ENCODE assay signal across 14 cellular contexts in genomic region chr9:87260171-87260570, GRCh38.
A peak's percentile ranks its signal among the peaks of the same experiment; 100 is the strongest.
DNase-seq lines count a peak whose midpoint lies in the region; ATAC-seq and TF ChIP-seq lines count a peak whose summit lies in the region.
"Had no signal": no experiment of that assay in that cellular context is flagged by ENCODE, and none has a peak within 500 bp of the region (broad histone marks: within the 10 kb centered on the region; RNA-seq: fewer than 3 reads in every experiment).

No MANE protein-coding gene starts in this region.

- H3K27ac Mint-ChIP-seq in nephron progenitor cell = peak overlapping the region; percentile 77
- H3K27ac Mint-ChIP-seq in activated T-helper 17 cell treated with anti-CD3 and anti-CD28 coated beads, Interleukin-2, amount 50 U/mL, for 72 hours = no peak overlapping the region
- H3K27ac Mint-ChIP-seq: IgD-negative memory B cell had no signal

- peak overlapping the region; percentile 6 for H2AFZ ChIP-seq in ACC112 (ENCODE audit: low read length, unreplicated experiment)
- H2AFZ ChIP-seq: PC-9 had no signal

- H3K36me3 ChIP-seq in ACC112 (ENCODE audit: insufficient read depth, low read length) = no peaks in the 10 kb centered on the region
- H3K36me3 ChIP-seq in SJCRH30 = no peaks in the 10 kb centered on the region
- no peaks in the 10 kb centered on the region for H3K36me3 ChIP-seq in skeletal muscle tissue (ENCODE audit: control insufficient read depth in 3 of 3, insufficient read depth in 3 of 3, low read length in 3 of 3)
- no peaks in the 10 kb centered on the region for H3K36me3 ChIP-seq in body of pancreas (replicated peaks in 1 of 2; ENCODE audit: insufficient read depth in 1 of 2, low read depth in 2 of 2)

- TF ChIP-seq POLR2A in body of pancreas (IDR thresholded peaks at IDR 0.05) = no peak

- intact Hi-C loops in body of pancreas (cut with DNase I) = no loop called here

- H3K9me3 ChIP-seq in SJCRH30 (replicated peaks) = peaks cover 5% of the 10 kb centered on the region
- H3K9me3 ChIP-seq in skeletal muscle tissue (ENCODE audit: control insufficient read depth in 3 of 3, low read length in 3 of 3) = no peaks in the 10 kb centered on the region
- no peaks in the 10 kb centered on the region for H3K9me3 ChIP-seq in body of pancreas

- WGBS in body of pancreas, 2 donors = 84 to 87% methylated on average over 11 of the region's 11 CpGs

- H3K27me3 ChIP-seq in ACC112 (ENCODE audit: insufficient read depth, low read length) = no peaks in the 10 kb centered on the region
- no peaks in the 10 kb centered on the region for H3K27me3 ChIP-seq in SJCRH30
- no peaks in the 10 kb centered on the region for H3K27me3 ChIP-seq in skeletal muscle tissue (ENCODE audit: control insufficient read depth in 3 of 3, insufficient read depth in 3 of 3, low read length in 3 of 3)
- H3K27me3 ChIP-seq in body of pancreas = no peaks in the 10 kb centered on the region

- peak overlapping the region; percentile 35; the same call in 1 of the 2 replicates for H3K27ac ChIP-seq in ACC112 (ENCODE audit: low read depth, low read length)
- H3K27ac ChIP-seq in SJCRH30 = peak overlapping the region; percentile 11; the same call in 1 of the 2 replicates
- peak overlapping the region; percentile 57 for H3K27ac ChIP-seq in skeletal muscle tissue (ENCODE audit: low read depth, low read length)
- no peak overlapping the region for H3K27ac ChIP-seq in body of pancreas
- H3K27ac ChIP-seq: C4-2B, PC-9, RWPE1 had no signal

- H3K4me3 ChIP-seq in ACC112 (ENCODE audit: low read depth, low read length) (peak overlapping the region; percentile 21; the same call in 1 of the 2 replicates), SJCRH30 (peak overlapping the region; percentile 26; the same call in 1 of the 2 replicates), skeletal muscle tissue (ENCODE audit: low read length in 3 of 3) (no peak overlapping the region), body of pancreas (no peak overlapping the region)
- H3K4me3 ChIP-seq: PC-9 had no signal

- H3K27me3 Mint-ChIP-seq in nephron progenitor cell (ENCODE audit: low read depth, poor library complexity) = peaks cover 7% of the 10 kb centered on the region
- H3K27me3 Mint-ChIP-seq in activated T-helper 17 cell treated with anti-CD3 and anti-CD28 coated beads, Interleukin-2, amount 50 U/mL, for 72 hours = no peaks in the 10 kb centered on the region

- peaks cover 11% of the 10 kb centered on the region for H3K9me3 Mint-ChIP-seq in nephron progenitor cell
- no peaks in the 10 kb centered on the region for H3K9me3 Mint-ChIP-seq in activated T-helper 17 cell treated with anti-CD3 and anti-CD28 coated beads, Interleukin-2, amount 50 U/mL, for 72 hours

- no peak for DNase-seq in SJCRH30
- DNase-seq in nephron progenitor cell = no peak
- DNase-seq in body of pancreas = no peak
- DNase-seq: AML-193, Karpas-422, NCI-H226, PC-9 had no signal

- H3K9ac ChIP-seq in skeletal muscle tissue (ENCODE audit: low read depth in 1 of 3, low read length in 3 of 3) = no peak overlapping the region

- peaks cover 5% of the 10 kb centered on the region for H3K36me3 Mint-ChIP-seq in nephron progenitor cell (ENCODE audit: low read depth)
- H3K36me3 Mint-ChIP-seq in activated T-helper 17 cell treated with anti-CD3 and anti-CD28 coated beads, Interleukin-2, amount 50 U/mL, for 72 hours (ENCODE audit: low read depth) = no peaks in the 10 kb centered on the region
- H3K36me3 Mint-ChIP-seq: IgD-negative memory B cell had no signal

- TF ChIP-seq CTCF in nephron progenitor cell (IDR thresholded peaks at IDR 0.05) = no peak
- TF ChIP-seq CTCF in body of pancreas (IDR thresholded peaks at IDR 0.05) = no peak

- ATAC-seq in body of pancreas (no peak), SK-N-SH treated with all-trans-retinoic acid at 6 μM for 48 hours (no peak)
- ATAC-seq in activated T-helper 17 cell treated with anti-CD3 and anti-CD28 coated beads, Interleukin-2, amount 50 U/mL, for 72 hours (replicated peaks) = no peak

- H3K79me2 ChIP-seq in ACC112 (ENCODE audit: control insufficient read depth, insufficient read depth, low read length, unreplicated experiment) = no peaks in the 10 kb centered on the region

- peaks cover 25% of the 10 kb centered on the region for H3K4me1 Mint-ChIP-seq in nephron progenitor cell
- H3K4me1 Mint-ChIP-seq in activated T-helper 17 cell treated with anti-CD3 and anti-CD28 coated beads, Interleukin-2, amount 50 U/mL, for 72 hours = no peaks in the 10 kb centered on the region
- H3K4me1 Mint-ChIP-seq: IgD-negative memory B cell had no signal

- peaks cover 12% of the 10 kb centered on the region for H3K4me1 ChIP-seq in ACC112 (ENCODE audit: control insufficient read depth, insufficient read depth, low read length, unreplicated experiment)
- H3K4me1 ChIP-seq in SJCRH30 = peaks cover 36% of the 10 kb centered on the region
- H3K4me1 ChIP-seq in skeletal muscle tissue (ENCODE audit: control insufficient read depth in 3 of 3, insufficient read depth in 3 of 3, low read length in 3 of 3) = peaks cover 2 to 6% (median 3%) of the 10 kb centered on the region in 3 donors
- no peaks in the 10 kb centered on the region for H3K4me1 ChIP-seq in body of pancreas

- no peak overlapping the region for H3K4me3 Mint-ChIP-seq in nephron progenitor cell
- no peak overlapping the region for H3K4me3 Mint-ChIP-seq in activated T-helper 17 cell treated with anti-CD3 and anti-CD28 coated beads, Interleukin-2, amount 50 U/mL, for 72 hours
- H3K4me3 Mint-ChIP-seq: IgD-negative memory B cell had no signal

TF ChIP-seq in SK-N-SH treated with all-trans-retinoic acid at 6 μM for 48 hours, 23 proteins besides CTCF, POLR2A, EP300 and RAD21:
- no peak for TF ChIP-seq ZNF565 (CRISPR knock-in tag; conservative IDR thresholded peaks at IDR 0.05; ENCODE audit: low read depth)
- TF ChIP-seq TOX (CRISPR knock-in tag; IDR thresholded peaks at IDR 0.05; ENCODE audit: borderline replicate concordance) = no peak
- TF ChIP-seq OSR1 (CRISPR knock-in tag; IDR thresholded peaks at IDR 0.05) = no peak
- no peak for TF ChIP-seq ESRRG (CRISPR knock-in tag; IDR thresholded peaks at IDR 0.05)
- no peak for TF ChIP-seq CSDC2 (CRISPR knock-in tag; IDR thresholded peaks at IDR 0.05)
- no peak for TF ChIP-seq POU6F1 (CRISPR knock-in tag; IDR thresholded peaks at IDR 0.05; ENCODE audit: borderline replicate concordance, low read depth)
- no peak for TF ChIP-seq ZC3H10 (CRISPR knock-in tag; IDR thresholded peaks at IDR 0.05)
- no peak for TF ChIP-seq ARNTL (CRISPR knock-in tag; IDR thresholded peaks at IDR 0.05; ENCODE audit: borderline replicate concordance, low read depth)
- no peak for TF ChIP-seq CREB5 (CRISPR knock-in tag; IDR thresholded peaks at IDR 0.05; ENCODE audit: low read depth)
- TF ChIP-seq ZFP3 (CRISPR knock-in tag; IDR thresholded peaks at IDR 0.05) = no peak
- no peak for TF ChIP-seq ZNF8 (CRISPR knock-in tag; IDR thresholded peaks at IDR 0.05)
- TF ChIP-seq BACH2 (CRISPR knock-in tag; IDR thresholded peaks at IDR 0.05; ENCODE audit: borderline replicate concordance) = no peak
- TF ChIP-seq PPARA (CRISPR knock-in tag; IDR thresholded peaks at IDR 0.05; ENCODE audit: borderline replicate concordance) = no peak
- TF ChIP-seq ISL1 (CRISPR knock-in tag; IDR thresholded peaks at IDR 0.05) = no peak
- no peak for TF ChIP-seq SNAI2 (CRISPR knock-in tag; IDR thresholded peaks at IDR 0.05)

Comparison
In these comparisons a context has a peak if more than half of its experiments do, and no peak if none do; other contexts are left out.
1. H3K27ac ChIP-seq: peak in ACC112 (single experiment), SJCRH30 (single experiment) and skeletal muscle tissue (single experiment); none in body of pancreas (0 of 4).
2. H3K4me3 ChIP-seq: peak in ACC112 (single experiment) and SJCRH30 (single experiment); none in skeletal muscle tissue (0 of 3) and body of pancreas (0 of 2).